In genomic region chr4:141215030-141215429, GRCh38 we compare ENCODE assay signal across 20 cellular contexts.
"Had no signal": no experiment of that assay in that cellular context is flagged by ENCODE, and none has a peak within 500 bp of the region (broad histone marks: within the 10 kb centered on the region; RNA-seq: fewer than 3 reads in every experiment).

No MANE protein-coding gene starts in this region.

- H3K27ac ChIP-seq: foreskin keratinocyte, transverse colon, uterus, VCaP had no signal

- H3K36me3 ChIP-seq: transverse colon, uterus had no signal

- H3K9me3 ChIP-seq: transverse colon, uterus had no signal

- H3K27me3 ChIP-seq: foreskin keratinocyte, transverse colon, uterus had no signal

- H3K4me1 ChIP-seq: foreskin keratinocyte, transverse colon, uterus had no signal

- DNase-seq: activated CD4-positive, alpha-beta T cell treated with anti-CD3 and anti-CD28 coated beads, Interleukin-2, amount 50 U/mL, for 1 hour; activated CD4-positive, CD25-positive, alpha-beta regulatory T cell treated with anti-CD3 and anti-CD28 coated beads, Interleukin-2, amount 50 U/mL, for 72 hours; activated CD8-positive, alpha-beta memory T cell treated with anti-CD3 and anti-CD28 coated beads, Interleukin-2, amount 50 U/mL, for 4 hours; activated naive CD4-positive, alpha-beta T cell treated with anti-CD3 and anti-CD28 coated beads for 36 hours; activated T-cell treated with anti-CD3 and anti-CD28 coated beads, Interleukin-2, amount 50 U/mL, for 4 hours; effector CD4-positive, alpha-beta T cell; foreskin keratinocyte; mammary epithelial cell; midbrain; nephron progenitor cell; nucleus accumbens; retina; stimulated activated CD4-positive, alpha-beta T cell treated with anti-CD3 and anti-CD28 coated beads, Interleukin-2, amount 100 ng/mL, for 24 hours; stimulated activated naive CD8-positive, alpha-beta T cell treated with anti-CD3 and anti-CD28 coated beads, Interleukin-15, Interleukin-2, amounts not matched to agents 100 U/mL and 50 U/mL, for 24 hours; T-helper 2 cell; transverse colon; uterus had no signal

- ATAC-seq: activated T-cell treated with anti-CD3 and anti-CD28 coated beads, Interleukin-2, amount 50 U/mL, for 4 hours; esophagus mucosa; foreskin keratinocyte; left lobe of liver; stimulated activated naive CD8-positive, alpha-beta T cell treated with anti-CD3 and anti-CD28 coated beads, Interleukin-15, Interleukin-2, amounts not matched to agents 100 U/mL and 50 U/mL, for 24 hours had no signal

- H3K4me3 ChIP-seq: transverse colon, uterus had no signal
